In the genomic region with DNA sequence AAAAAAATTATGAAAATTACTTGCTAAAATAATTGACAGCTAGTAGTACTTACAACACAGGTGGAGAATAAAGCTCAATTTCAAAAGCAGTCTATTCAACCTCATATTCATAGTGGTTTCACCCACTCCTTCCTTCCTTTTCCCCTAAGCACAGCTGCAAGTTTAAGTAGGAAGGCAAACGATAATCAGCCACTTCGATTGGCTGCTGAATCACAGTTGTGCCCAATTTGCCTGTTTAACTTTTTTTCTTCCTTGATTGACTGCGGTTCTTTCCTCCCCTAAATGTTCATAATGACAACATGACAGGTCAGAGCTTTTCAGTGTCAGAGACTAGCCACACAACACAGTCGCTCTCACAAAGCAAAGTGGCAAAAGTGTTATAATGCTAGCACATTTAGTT, we compare ENCODE assay signal across 8 cellular contexts.
DNase-seq lines count a peak whose midpoint lies in the region; ATAC-seq and TF ChIP-seq lines count a peak whose summit lies in the region.

No MANE protein-coding gene starts in this region.

- ATAC-seq in GM19438 (IDR thresholded peaks at IDR 0.05; ENCODE audit: low read depth, unreplicated experiment) (peak; percentile 67), HG03039 (IDR thresholded peaks at IDR 0.05; ENCODE audit: unreplicated experiment) (peak; percentile 84)

- in situ Hi-C loops in GM13977 (cut with MboI; ENCODE audit: low pct_unique_long_range_greater_than_20kb, low sequenced_read_pairs, unreplicated experiment) = no loop called here

- no peaks in the 10 kb centered on the region for H3K4me1 ChIP-seq in esophagus squamous epithelium

- peaks cover 0 to 10% (median 0%) of the 10 kb centered on the region in 3 donors for H3K9me3 ChIP-seq in esophagus squamous epithelium

- TF ChIP-seq POLR2A in esophagus squamous epithelium (IDR thresholded peaks at IDR 0.05) = no peak

- H3K27ac ChIP-seq in esophagus squamous epithelium = no peak overlapping the region

- intact Hi-C loops in esophagus squamous epithelium (cut with DNase I) = no loop called here

- H3K4me3 ChIP-seq in esophagus squamous epithelium = no peak overlapping the region

- H3K36me3 ChIP-seq in esophagus squamous epithelium = no peaks in the 10 kb centered on the region

- no peaks in the 10 kb centered on the region for H3K27me3 ChIP-seq in esophagus squamous epithelium

- WGBS in esophagus squamous epithelium, 2 donors = 43 to 64% methylated on average over 4 of the region's 4 CpGs

- DNase-seq in GM13977 (ENCODE audit: low spot score) (peak; percentile 11), UCSD-AML1 (lab: John Stamatoyannopoulos, UW; ENCODE audit: unreplicated experiment) (peak; percentile 41), NCI-H1092 (lab: John Stamatoyannopoulos, UW) (no peak), NCI-H1694 (lab: John Stamatoyannopoulos, UW) (no peak), SKM-1 (lab: John Stamatoyannopoulos, UW; ENCODE audit: unreplicated experiment) (no peak), esophagus squamous epithelium (lab: John Stamatoyannopoulos, UW) (no peak)

- TF ChIP-seq CTCF in GM13977 (IDR thresholded peaks at IDR 0.05; ENCODE audit: extremely low read depth, insufficient read depth, missing control alignments) (no peak), esophagus squamous epithelium (IDR thresholded peaks at IDR 0.05) (no peak)

Comparison
In these comparisons a context has a peak if more than half of its experiments do, and no peak if none do; other contexts are left out.
1. DNase-seq: peak in GM13977 (single experiment) and UCSD-AML1 (single experiment); none in NCI-H1092 (single experiment), NCI-H1694 (single experiment), SKM-1 (single experiment) and esophagus squamous epithelium (single experiment).